Comparison of ENCODE assay signal across 8 cellular contexts in genomic region chr3:25604107-25604805, GRCh38.
DNase-seq lines count a peak whose midpoint lies in the region; ATAC-seq, FAIRE-seq and TF ChIP-seq lines count a peak whose summit lies in the region.

No MANE protein-coding gene starts in this region.

- ATAC-seq in HG02981 (IDR thresholded peaks at IDR 0.05; ENCODE audit: unreplicated experiment) (peak; percentile 77), left lobe of liver (peak; percentile 45), left colon (no peak)

- TF ChIP-seq CTCF in AG04450 (IDR thresholded peaks at IDR 0.05; ENCODE audit: low read depth, low read length) (no peak), kidney (IDR thresholded peaks at IDR 0.05; ENCODE audit: borderline replicate concordance, extremely low read depth, insufficient read depth) (no peak)

- FAIRE-seq in kidney (lab: Jason Lieb, UNC): no peak

- CTCF ChIA-PET in AG04450 (lab: Charles Lee): interaction anchor here (2.2 to 4.8 kb wide), 2 partner anchors 10 to 43 kb away, joined by 13 to 76 read pairs; no protein-coding TSS in a partner anchor

- POLR2A ChIA-PET in AG04450 (lab: Yijun Ruan, JAX): interaction anchor here (0.5 kb wide), 1 partner anchor 135 kb away, joined by 4 read pairs; no protein-coding TSS in a partner anchor

- H3K4me1 ChIP-seq in kidney (ENCODE audit: control insufficient read depth in 1 of 2, insufficient read depth in 1 of 2, low read depth in 1 of 2, low read length in 2 of 2): no peaks in the 10 kb centered on the region

- intact Hi-C loops in left colon (cut with DNase I, micrococcal nuclease): no loop called here
- intact Hi-C loops in kidney (cut with DNase I): no loop called here

- H3K4me3 ChIP-seq in AG04450 (ENCODE audit: low read depth, low read length) (no peak overlapping the region), kidney (ENCODE audit: low read length in 2 of 2) (no peak overlapping the region)

- peak; percentile 33 for DNase-seq in AG04450 (ENCODE audit: low read depth, low spot score)
- DNase-seq in amniotic epithelial cell (ENCODE audit: low read depth): peak; percentile 96
- DNase-seq in left lobe of liver (ENCODE audit: low spot score): no peak
- DNase-seq in inferior parietal cortex (ENCODE audit: extremely low spot score): no peak
- DNase-seq in HuH-7.5 (ENCODE audit: low spot score): no peak
- no peak for DNase-seq in left colon
- no peak for DNase-seq in kidney

- H3K9me3 ChIP-seq in AG04450 (ENCODE audit: control insufficient read depth, insufficient read depth, low read length): no peaks in the 10 kb centered on the region
- H3K9me3 ChIP-seq in kidney (ENCODE audit: control insufficient read depth in 1 of 2, low read length in 2 of 2): no peaks in the 10 kb centered on the region

- H3K27ac ChIP-seq in AG04450 (ENCODE audit: low read depth, low read length) (no peak overlapping the region), kidney (ENCODE audit: low read depth in 2 of 2, low read length in 2 of 2) (no peak overlapping the region)

- H3K9ac ChIP-seq in kidney (ENCODE audit: low read length in 2 of 2): no peak overlapping the region

- peaks cover 2 to 33% of the 10 kb centered on the region in 2 donors for H3K36me3 ChIP-seq in kidney (ENCODE audit: control insufficient read depth in 1 of 2, insufficient read depth in 2 of 2, low read length in 2 of 2)

- no peaks in the 10 kb centered on the region for H3K27me3 ChIP-seq in AG04450 (ENCODE audit: control insufficient read depth, insufficient read depth, low read length)

Comparison
In these comparisons a context has a peak if more than half of its experiments do, and no peak if none do; other contexts are left out.
1. DNase-seq: peak in AG04450 (single experiment) and amniotic epithelial cell (single experiment); none in left lobe of liver (single experiment), inferior parietal cortex (single experiment), HuH-7.5 (single experiment), left colon (0 of 2) and kidney (single experiment).